In genomic region chr5:176446884-176447537, GRCh38 we compare ENCODE assay signal across 8 cellular contexts. TPM values are rescaled to one million over a fixed set of nuclear protein-coding genes. Genes with fewer than 3 reads are reported as not detected.
A peak's percentile ranks its signal among the peaks of the same experiment; 100 is the strongest.
DNase-seq lines count a peak whose midpoint lies in the region; ATAC-seq and TF ChIP-seq lines count a peak whose summit lies in the region.

No MANE protein-coding gene starts in this region.

- ATAC-seq in SK-N-SH treated with all-trans-retinoic acid at 6 μM for 48 hours (peak; percentile 16), mucosa of descending colon (peak; percentile 15), GM18909 (IDR thresholded peaks at IDR 0.05; ENCODE audit: poor library complexity, unreplicated experiment) (no peak), GM18907 (IDR thresholded peaks at IDR 0.05; ENCODE audit: unreplicated experiment) (no peak)

- H3K36me3 ChIP-seq in mucosa of descending colon (ENCODE audit: low read depth): no peaks in the 10 kb centered on the region

- peak overlapping the region; percentile 62 to 99 (median 93) for H3K4me3 ChIP-seq in dorsolateral prefrontal cortex
- peak overlapping the region; percentile 78 for H3K4me3 ChIP-seq in mucosa of descending colon

- TF ChIP-seq CTCF in dorsolateral prefrontal cortex (IDR thresholded peaks at IDR 0.05 in 54 of 56, conservative IDR thresholded peaks at IDR 0.05 in 2 of 56; ENCODE audit: low read depth in 1 of 56, partially characterized antibody in 56 of 56) (no peak), mucosa of descending colon (IDR thresholded peaks at IDR 0.05) (no peak)

- H3K27me3 ChIP-seq in dorsolateral prefrontal cortex: no peaks in the 10 kb centered on the region

- H3K27ac ChIP-seq in dorsolateral prefrontal cortex: peak overlapping the region; percentile 59 to 98 (median 95)

- H3K4me1 ChIP-seq in mucosa of descending colon (ENCODE audit: low read depth): peaks cover 16% of the 10 kb centered on the region

- DNase-seq in NCI-H1417 (lab: John Stamatoyannopoulos, UW) (peak in 2 of 3 experiments; percentile 29 to 33), NCI-H1417 treated with DMSO at 0.1 percent for 48 hours (lab: John Stamatoyannopoulos, UW) (no peak), dorsolateral prefrontal cortex (peak in 6 of 10 donors; percentile 10 to 49 (median 31)), mucosa of descending colon (peak; percentile 43 to 62 (median 57)), COR-L47 (lab: John Stamatoyannopoulos, UW) (no peak)

- H3K9me3 ChIP-seq in mucosa of descending colon: no peaks in the 10 kb centered on the region

- intact Hi-C loops in dorsolateral prefrontal cortex (cut with DNase I): loop anchor here in 1 of 2 donors (1.0 to 10.0 kb wide), 3 partner anchors 31 to 198 kb away; partner anchors contain the start of genes CLTB and TSPAN17
- intact Hi-C loops in mucosa of descending colon (cut with DNase I, micrococcal nuclease): no loop called here

TF ChIP-seq in SK-N-SH treated with all-trans-retinoic acid at 6 μM for 48 hours, 23 proteins besides CTCF, POLR2A, EP300 and RAD21:
- TF ChIP-seq BACH2 (CRISPR knock-in tag; IDR thresholded peaks at IDR 0.05; ENCODE audit: borderline replicate concordance) (no peak), ZNF565 (CRISPR knock-in tag; conservative IDR thresholded peaks at IDR 0.05; ENCODE audit: low read depth) (no peak), ZC3H10 (CRISPR knock-in tag; IDR thresholded peaks at IDR 0.05) (no peak), ZFP30 (CRISPR knock-in tag; IDR thresholded peaks at IDR 0.05) (no peak), SNAI2 (CRISPR knock-in tag; IDR thresholded peaks at IDR 0.05) (no peak), ZFP3 (CRISPR knock-in tag; IDR thresholded peaks at IDR 0.05) (no peak), TCF4 (CRISPR knock-in tag; IDR thresholded peaks at IDR 0.05; ENCODE audit: borderline replicate concordance) (no peak), PPARA (CRISPR knock-in tag; IDR thresholded peaks at IDR 0.05; ENCODE audit: borderline replicate concordance) (no peak), GLIS3 (CRISPR knock-in tag; IDR thresholded peaks at IDR 0.05) (no peak), PATZ1 (CRISPR knock-in tag; IDR thresholded peaks at IDR 0.05; ENCODE audit: borderline replicate concordance) (no peak), ZNF8 (CRISPR knock-in tag; IDR thresholded peaks at IDR 0.05) (no peak), TOX (CRISPR knock-in tag; IDR thresholded peaks at IDR 0.05; ENCODE audit: borderline replicate concordance) (no peak), RARB (CRISPR knock-in tag; IDR thresholded peaks at IDR 0.05) (no peak), ZNF70 (CRISPR knock-in tag; IDR thresholded peaks at IDR 0.05) (no peak)
- TF ChIP-seq, protein P1, sequence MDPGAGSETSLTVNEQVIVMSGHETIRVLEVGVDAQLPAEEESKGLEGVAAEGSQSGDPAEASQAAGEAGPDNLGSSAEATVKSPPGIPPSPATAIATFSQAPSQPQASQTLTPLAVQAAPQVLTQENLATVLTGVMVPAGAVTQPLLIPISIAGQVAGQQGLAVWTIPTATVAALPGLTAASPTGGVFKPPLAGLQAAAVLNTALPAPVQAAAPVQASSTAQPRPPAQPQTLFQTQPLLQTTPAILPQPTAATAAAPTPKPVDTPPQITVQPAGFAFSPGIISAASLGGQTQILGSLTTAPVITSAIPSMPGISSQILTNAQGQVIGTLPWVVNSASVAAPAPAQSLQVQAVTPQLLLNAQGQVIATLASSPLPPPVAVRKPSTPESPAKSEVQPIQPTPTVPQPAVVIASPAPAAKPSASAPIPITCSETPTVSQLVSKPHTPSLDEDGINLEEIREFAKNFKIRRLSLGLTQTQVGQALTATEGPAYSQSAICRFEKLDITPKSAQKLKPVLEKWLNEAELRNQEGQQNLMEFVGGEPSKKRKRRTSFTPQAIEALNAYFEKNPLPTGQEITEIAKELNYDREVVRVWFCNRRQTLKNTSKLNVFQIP (CRISPR knock-in tag; IDR thresholded peaks at IDR 0.05; ENCODE audit: borderline replicate concordance, low read depth): no peak

RNA-seq across cellular contexts. Expression of gene FAF2, which starts 1.2 kb away (rescaled TPM):
- total RNA-seq in dorsolateral prefrontal cortex (10 to 100 TPM; 23.5 to 42.0 (median 33.9) TPM), mucosa of descending colon (10 to 100 TPM; 33.1 to 36.1 (median 33.4) TPM)

RNA-seq across cellular contexts. Expression of gene CLTB, which starts 30.7 kb away (rescaled TPM):
- total RNA-seq in dorsolateral prefrontal cortex: 100 to 1,000 TPM in 115 of 120 experiments, 10 to 100 TPM in 5; 66.4 to 198 (median 136) TPM
- 100 to 1,000 TPM; 144 to 234 (median 199) TPM for total RNA-seq in mucosa of descending colon

RNA-seq across cellular contexts. Expression of gene HIGD2A, which starts 58.5 kb away (rescaled TPM):
- total RNA-seq in dorsolateral prefrontal cortex: 100 to 1,000 TPM in 8 of 120 experiments, 10 to 100 TPM in 112; 58.3 to 114 (median 80.1) TPM
- 100 to 1,000 TPM; 186 to 257 (median 198) TPM for total RNA-seq in mucosa of descending colon

RNA-seq across cellular contexts. Expression of gene NOP16, which starts 58.6 kb away (rescaled TPM):
- total RNA-seq in dorsolateral prefrontal cortex (10 to 100 TPM in 104 of 120 experiments, 1 to 10 TPM in 16; 7.6 to 21.5 (median 13.1) TPM), mucosa of descending colon (10 to 100 TPM; 17.0 to 22.9 (median 18.4) TPM)

Comparison
In these comparisons a context has a peak if more than half of its experiments do, and no peak if none do; other contexts are left out.
1. DNase-seq: peak in NCI-H1417 (2 of 3), dorsolateral prefrontal cortex (6 of 10) and mucosa of descending colon (3 of 3); none in NCI-H1417 treated with DMSO at 0.1 percent for 48 hours (single experiment) and COR-L47 (single experiment).
2. ATAC-seq: peak in SK-N-SH treated with all-trans-retinoic acid at 6 μM for 48 hours (single experiment) and mucosa of descending colon (single experiment); none in GM18909 (single experiment) and GM18907 (single experiment).